1 cellular context compared by ENCODE assay signal in the genomic region with DNA sequence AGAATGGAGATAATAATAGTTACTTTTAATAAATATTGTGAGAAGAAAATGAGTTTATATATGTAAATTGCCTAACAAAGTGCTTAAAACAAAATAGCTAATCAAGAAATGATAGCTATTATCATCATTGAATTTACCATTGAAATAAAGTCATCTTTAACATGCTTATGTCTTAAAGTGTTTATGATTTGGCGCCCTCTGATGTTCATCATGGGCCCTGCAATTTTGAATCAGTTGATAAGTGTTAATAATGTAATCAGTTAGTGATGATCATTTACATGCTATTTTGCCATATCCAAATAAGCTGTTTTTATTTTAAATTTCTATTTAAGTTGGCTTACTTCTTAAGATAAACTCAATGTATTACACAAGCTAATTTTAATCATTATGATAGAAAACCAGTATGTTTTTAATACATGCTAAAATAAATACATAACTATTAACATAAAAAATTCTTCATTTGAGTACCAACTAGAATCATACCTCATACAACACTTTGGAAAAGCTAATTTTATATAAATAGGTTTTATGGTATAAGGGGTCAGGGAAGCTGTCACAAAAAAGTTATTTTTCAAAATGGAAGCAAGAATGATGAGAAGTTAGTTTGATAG.
TF ChIP-seq lines count a peak whose summit lies in the region.

No MANE protein-coding gene starts in this region.

TF ChIP-seq in HepG2, 621 proteins besides CTCF, POLR2A, EP300 and RAD21:
- TF ChIP-seq SMC3 (IDR thresholded peaks at IDR 0.05; ENCODE audit: low read length) (peak; percentile 61), ZNF747 (CRISPR knock-in tag; IDR thresholded peaks at IDR 0.05; ENCODE audit: borderline replicate concordance) (no peak), ZNF264 (CRISPR knock-in tag; IDR thresholded peaks at IDR 0.05) (no peak), HCFC1 (IDR thresholded peaks at IDR 0.05; ENCODE audit: low read depth, low read length) (no peak), STAG1 (CRISPR knock-in tag; IDR thresholded peaks at IDR 0.05) (peak; percentile 70)
- TF ChIP-seq, protein P1, sequence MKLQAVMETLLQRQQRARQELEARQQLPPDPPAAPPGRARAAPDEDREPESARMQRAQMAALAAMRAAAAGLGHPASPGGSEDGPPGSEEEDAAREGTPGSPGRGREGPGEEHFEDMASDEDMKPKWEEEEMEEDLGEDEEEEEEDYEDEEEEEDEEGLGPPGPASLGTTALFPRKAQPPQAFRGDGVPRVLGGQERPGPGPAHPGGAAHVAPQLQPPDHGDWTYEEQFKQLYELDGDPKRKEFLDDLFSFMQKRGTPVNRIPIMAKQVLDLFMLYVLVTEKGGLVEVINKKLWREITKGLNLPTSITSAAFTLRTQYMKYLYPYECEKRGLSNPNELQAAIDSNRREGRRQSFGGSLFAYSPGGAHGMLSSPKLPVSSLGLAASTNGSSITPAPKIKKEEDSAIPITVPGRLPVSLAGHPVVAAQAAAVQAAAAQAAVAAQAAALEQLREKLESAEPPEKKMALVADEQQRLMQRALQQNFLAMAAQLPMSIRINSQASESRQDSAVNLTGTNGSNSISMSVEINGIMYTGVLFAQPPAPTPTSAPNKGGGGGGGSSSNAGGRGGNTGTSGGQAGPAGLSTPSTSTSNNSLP (IDR thresholded peaks at IDR 0.05; ENCODE audit: low read depth, low read length), result peak; percentile 46; the same call in 1 of the 2 replicates
